8 cellular contexts compared by ENCODE assay signal in genomic region chr7:79176859-79177477, GRCh38.
A peak's percentile ranks its signal among the peaks of the same experiment; 100 is the strongest.
DNase-seq lines count a peak whose midpoint lies in the region; ATAC-seq, FAIRE-seq and TF ChIP-seq lines count a peak whose summit lies in the region.

No MANE protein-coding gene starts in this region.

- no peaks in the 10 kb centered on the region for H4K20me1 ChIP-seq in K562 (replicated peaks; ENCODE audit: control insufficient read depth, insufficient read depth, low read length)

- BruUV-seq in Calu3 (replicated peaks; lab: Mats Ljungman, UMichigan), result no TSS peak
- BruUV-seq in K562 (replicated peaks; lab: Mats Ljungman, UMichigan), result no TSS peak

- no peak for TF ChIP-seq EP300 in K562 (IDR thresholded peaks at IDR 0.05; ENCODE audit: low read length)

- CTCF ChIA-PET in Calu3 (lab: Charles Lee) (interaction anchor here (1.1 kb wide), 2 partner anchors 588 to 667 kb away, joined by 4 read pairs; no protein-coding TSS in a partner anchor), K562 (lab: Yijun Ruan, JAX; ENCODE audit: low intra/inter-chr PET ratio) (no interaction called here)

- peak; percentile 20 for DNase-seq in Calu3
- peak; percentile 47 for DNase-seq in NCI-H460 (ENCODE audit: extremely low read depth, low read depth)
- DNase-seq in K562 (ENCODE audit: extremely low read depth in 1 of 4, low spot score in 3 of 4), result peak in 1 of 4 experiments; percentile 6
- DNase-seq in kidney glomerular epithelial cell (lab: John Stamatoyannopoulos, UW), result peak; percentile 59
- DNase-seq in stimulated activated naive CD4-positive, alpha-beta T cell (lab: John Stamatoyannopoulos, UW), result no peak
- no peak for DNase-seq in OCI-M2 (lab: John Stamatoyannopoulos, UW; ENCODE audit: unreplicated experiment)
- DNase-seq in activated naive CD4-positive, alpha-beta T cell treated with anti-CD3 and anti-CD28 coated beads, Interleukin-2, amount 50 U/mL, for 72 hours (ENCODE audit: low spot score in 2 of 2), result no peak

- under 1% methylated on average over 8 of the region's 8 CpGs for WGBS in K562 (ENCODE audit: insufficient coverage, low coverage, missing lambda C conversion rate)

- no peaks in the 10 kb centered on the region for H3K36me3 Mint-ChIP-seq in Calu3 (ENCODE audit: insufficient read depth, unreplicated experiment)
- H3K36me3 Mint-ChIP-seq in activated naive CD4-positive, alpha-beta T cell treated with anti-CD3 and anti-CD28 coated beads, Interleukin-2, amount 50 U/mL, for 72 hours, result no peaks in the 10 kb centered on the region

- H3K27me3 ChIP-seq in K562 (ENCODE audit: control insufficient read depth in 2 of 2, insufficient read depth in 2 of 2, low read length in 2 of 2), result no peaks in the 10 kb centered on the region

- H3K79me2 ChIP-seq in K562 (ENCODE audit: control insufficient read depth, insufficient read depth, low read length), result no peaks in the 10 kb centered on the region

- no peak for TF ChIP-seq POLR2A in K562 (conservative IDR thresholded peaks at IDR 0.05)

- no peak overlapping the region for H3K4me2 ChIP-seq in K562 (ENCODE audit: insufficient read depth, low read length)

- H3K4me1 Mint-ChIP-seq in Calu3 (ENCODE audit: low read depth, unreplicated experiment), result no peaks in the 10 kb centered on the region

- H3K27ac ChIP-seq in K562 (ENCODE audit: extremely low read depth, low read depth, low read length), result no peak overlapping the region

- no peak overlapping the region for H3K9ac ChIP-seq in K562 (ENCODE audit: insufficient read depth in 1 of 2, low read depth in 2 of 2, low read length in 2 of 2)

- no peak for FAIRE-seq in K562 (lab: Jason Lieb, UNC)

- no peaks in the 10 kb centered on the region; the same call in 1 of the 2 replicates for H3K9me3 ChIP-seq in K562 (replicated peaks; ENCODE audit: control insufficient read depth, insufficient read depth, low read depth, low read length)

- TF ChIP-seq CTCF in Calu3 (IDR thresholded peaks at IDR 0.05; ENCODE audit: unreplicated experiment) (peak; percentile 21), K562 (IDR thresholded peaks at IDR 0.05 in 2 of 3, conservative IDR thresholded peaks at IDR 0.05 in 1 of 3; ENCODE audit: insufficient read depth in 2 of 3, low read depth in 1 of 3, low read length in 3 of 3) (peak in 2 of 3 experiments; percentile 20 to 24; a peak in 1 of 6 replicates)

- no peak overlapping the region for H3K27ac Mint-ChIP-seq in Calu3 (ENCODE audit: unreplicated experiment)
- no peak overlapping the region for H3K27ac Mint-ChIP-seq in activated naive CD4-positive, alpha-beta T cell treated with anti-CD3 and anti-CD28 coated beads, Interleukin-2, amount 50 U/mL, for 72 hours

- H3K36me3 ChIP-seq in K562 (ENCODE audit: control insufficient read depth, insufficient read depth, low read length), result no peaks in the 10 kb centered on the region

- intact Hi-C loops in Calu3 (cut with micrococcal nuclease; ENCODE audit: unreplicated experiment) (loop anchor here (2.0 to 10.0 kb wide), 3 partner anchors 240 to 662 kb away; no protein-coding TSS in a partner anchor), K562 (cut with micrococcal nuclease) (no loop called here)

- no peaks in the 10 kb centered on the region for H3K9me1 ChIP-seq in K562 (ENCODE audit: control insufficient read depth, insufficient read depth, low read length)

- H3K9me3 Mint-ChIP-seq in Calu3 (ENCODE audit: low read depth, unreplicated experiment), result peaks cover under 1% of the 10 kb centered on the region
- peaks cover 3 to 11% of the 10 kb centered on the region in 2 donors for H3K9me3 Mint-ChIP-seq in activated naive CD4-positive, alpha-beta T cell treated with anti-CD3 and anti-CD28 coated beads, Interleukin-2, amount 50 U/mL, for 72 hours

- H3K27me3 Mint-ChIP-seq in Calu3 (ENCODE audit: unreplicated experiment), result no peaks in the 10 kb centered on the region

- peak in 1 of 2 experiments; percentile 23; a peak in 1 of 4 replicates for TF ChIP-seq RAD21 in K562 (CRISPR knock-in tag; conservative IDR thresholded peaks at IDR 0.05 in 1 of 2, IDR thresholded peaks at IDR 0.05 in 1 of 2)

- no peak overlapping the region for H2AFZ ChIP-seq in K562 (ENCODE audit: low read depth, low read length)

- peak; percentile 65 for ATAC-seq in HG02642 (IDR thresholded peaks at IDR 0.05; ENCODE audit: poor library complexity, unreplicated experiment)
- no peak for ATAC-seq in K562
- no peak for ATAC-seq in activated naive CD4-positive, alpha-beta T cell treated with anti-CD3 and anti-CD28 coated beads, Interleukin-2, amount 50 U/mL, for 72 hours

- no peak overlapping the region for H3K4me3 Mint-ChIP-seq in Calu3 (ENCODE audit: low read depth, unreplicated experiment)

- POLR2A ChIA-PET in K562 (lab: Yijun Ruan, JAX), result no interaction called here

- H3K4me3 ChIP-seq in K562, result no peak overlapping the region

- H3K4me1 ChIP-seq in K562 (replicated peaks in 1 of 2; ENCODE audit: control insufficient read depth in 2 of 2, insufficient read depth in 2 of 2, low read length in 2 of 2), result no peaks in the 10 kb centered on the region

- in situ Hi-C loops in K562 (cut with MboI), result no loop called here

TF ChIP-seq in K562, 482 proteins besides CTCF, POLR2A, EP300 and RAD21 (continues in another document):
- TF ChIP-seq RBM17 (IDR thresholded peaks at IDR 0.05; ENCODE audit: borderline replicate concordance, low read depth, low read length), result no peak
- TF ChIP-seq SP2 (IDR thresholded peaks at IDR 0.05; ENCODE audit: extremely low read depth, low read depth, low read length, poor library complexity, severe bottlenecking), result no peak
- TF ChIP-seq PML (IDR thresholded peaks at IDR 0.05; ENCODE audit: low read length), result no peak
- no peak for TF ChIP-seq THRAP3 (IDR thresholded peaks at IDR 0.05; ENCODE audit: borderline replicate concordance)
- no peak for TF ChIP-seq JUN (IDR thresholded peaks at IDR 0.05; ENCODE audit: borderline replicate concordance, low read depth, low read length)
- TF ChIP-seq JUN (CRISPR knock-in tag; IDR thresholded peaks at IDR 0.05; ENCODE audit: borderline replicate concordance), result no peak
- TF ChIP-seq, protein P1, sequence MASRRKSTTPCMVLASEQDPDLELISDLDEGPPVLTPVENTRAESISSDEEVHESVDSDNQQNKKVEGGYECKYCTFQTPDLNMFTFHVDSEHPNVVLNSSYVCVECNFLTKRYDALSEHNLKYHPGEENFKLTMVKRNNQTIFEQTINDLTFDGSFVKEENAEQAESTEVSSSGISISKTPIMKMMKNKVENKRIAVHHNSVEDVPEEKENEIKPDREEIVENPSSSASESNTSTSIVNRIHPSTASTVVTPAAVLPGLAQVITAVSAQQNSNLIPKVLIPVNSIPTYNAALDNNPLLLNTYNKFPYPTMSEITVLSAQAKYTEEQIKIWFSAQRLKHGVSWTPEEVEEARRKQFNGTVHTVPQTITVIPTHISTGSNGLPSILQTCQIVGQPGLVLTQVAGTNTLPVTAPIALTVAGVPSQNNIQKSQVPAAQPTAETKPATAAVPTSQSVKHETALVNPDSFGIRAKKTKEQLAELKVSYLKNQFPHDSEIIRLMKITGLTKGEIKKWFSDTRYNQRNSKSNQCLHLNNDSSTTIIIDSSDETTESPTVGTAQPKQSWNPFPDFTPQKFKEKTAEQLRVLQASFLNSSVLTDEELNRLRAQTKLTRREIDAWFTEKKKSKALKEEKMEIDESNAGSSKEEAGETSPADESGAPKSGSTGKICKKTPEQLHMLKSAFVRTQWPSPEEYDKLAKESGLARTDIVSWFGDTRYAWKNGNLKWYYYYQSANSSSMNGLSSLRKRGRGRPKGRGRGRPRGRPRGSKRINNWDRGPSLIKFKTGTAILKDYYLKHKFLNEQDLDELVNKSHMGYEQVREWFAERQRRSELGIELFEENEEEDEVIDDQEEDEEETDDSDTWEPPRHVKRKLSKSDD (conservative IDR thresholded peaks at IDR 0.05; ENCODE audit: low read length), result no peak
- no peak for TF ChIP-seq ZNF23 (CRISPR knock-in tag; IDR thresholded peaks at IDR 0.05)
- TF ChIP-seq, protein P2, sequence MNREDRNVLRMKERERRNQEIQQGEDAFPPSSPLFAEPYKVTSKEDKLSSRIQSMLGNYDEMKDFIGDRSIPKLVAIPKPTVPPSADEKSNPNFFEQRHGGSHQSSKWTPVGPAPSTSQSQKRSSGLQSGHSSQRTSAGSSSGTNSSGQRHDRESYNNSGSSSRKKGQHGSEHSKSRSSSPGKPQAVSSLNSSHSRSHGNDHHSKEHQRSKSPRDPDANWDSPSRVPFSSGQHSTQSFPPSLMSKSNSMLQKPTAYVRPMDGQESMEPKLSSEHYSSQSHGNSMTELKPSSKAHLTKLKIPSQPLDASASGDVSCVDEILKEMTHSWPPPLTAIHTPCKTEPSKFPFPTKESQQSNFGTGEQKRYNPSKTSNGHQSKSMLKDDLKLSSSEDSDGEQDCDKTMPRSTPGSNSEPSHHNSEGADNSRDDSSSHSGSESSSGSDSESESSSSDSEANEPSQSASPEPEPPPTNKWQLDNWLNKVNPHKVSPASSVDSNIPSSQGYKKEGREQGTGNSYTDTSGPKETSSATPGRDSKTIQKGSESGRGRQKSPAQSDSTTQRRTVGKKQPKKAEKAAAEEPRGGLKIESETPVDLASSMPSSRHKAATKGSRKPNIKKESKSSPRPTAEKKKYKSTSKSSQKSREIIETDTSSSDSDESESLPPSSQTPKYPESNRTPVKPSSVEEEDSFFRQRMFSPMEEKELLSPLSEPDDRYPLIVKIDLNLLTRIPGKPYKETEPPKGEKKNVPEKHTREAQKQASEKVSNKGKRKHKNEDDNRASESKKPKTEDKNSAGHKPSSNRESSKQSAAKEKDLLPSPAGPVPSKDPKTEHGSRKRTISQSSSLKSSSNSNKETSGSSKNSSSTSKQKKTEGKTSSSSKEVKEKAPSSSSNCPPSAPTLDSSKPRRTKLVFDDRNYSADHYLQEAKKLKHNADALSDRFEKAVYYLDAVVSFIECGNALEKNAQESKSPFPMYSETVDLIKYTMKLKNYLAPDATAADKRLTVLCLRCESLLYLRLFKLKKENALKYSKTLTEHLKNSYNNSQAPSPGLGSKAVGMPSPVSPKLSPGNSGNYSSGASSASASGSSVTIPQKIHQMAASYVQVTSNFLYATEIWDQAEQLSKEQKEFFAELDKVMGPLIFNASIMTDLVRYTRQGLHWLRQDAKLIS (CRISPR knock-in tag; IDR thresholded peaks at IDR 0.05), result no peak
- TF ChIP-seq FOXA3 (CRISPR knock-in tag; conservative IDR thresholded peaks at IDR 0.05 in 1 of 2, IDR thresholded peaks at IDR 0.05 in 1 of 2), result no peak
- no peak for TF ChIP-seq ZNF586 (CRISPR knock-in tag; conservative IDR thresholded peaks at IDR 0.05)
- no peak for TF ChIP-seq HCFC1 (IDR thresholded peaks at IDR 0.05; ENCODE audit: low read depth, low read length)
- no peak for TF ChIP-seq NCOA4 (IDR thresholded peaks at IDR 0.05; ENCODE audit: partially characterized antibody)
- no peak for TF ChIP-seq CBX2 (IDR thresholded peaks at IDR 0.05; ENCODE audit: insufficient read depth, low read length, poor library complexity, severe bottlenecking)
- TF ChIP-seq SMARCA4 (IDR thresholded peaks at IDR 0.05), result no peak
- no peak for TF ChIP-seq NR4A1 (CRISPR knock-in tag; IDR thresholded peaks at IDR 0.05)
- no peak for TF ChIP-seq NR4A1 (tag; IDR thresholded peaks at IDR 0.05)

Comparison
In these comparisons a context has a peak if more than half of its experiments do, and no peak if none do; other contexts are left out.
1. DNase-seq: peak in Calu3 (single experiment), NCI-H460 (single experiment) and kidney glomerular epithelial cell (single experiment); none in stimulated activated naive CD4-positive, alpha-beta T cell (0 of 6), OCI-M2 (single experiment) and activated naive CD4-positive, alpha-beta T cell treated with anti-CD3 and anti-CD28 coated beads, Interleukin-2, amount 50 U/mL, for 72 hours (0 of 2).